12 cellular contexts compared by ENCODE assay signal in genomic region chr19:19649580-19649995, GRCh38. TPM values are rescaled to one million over a fixed set of nuclear protein-coding genes. Genes with fewer than 3 reads are reported as not detected.
"Had no signal": no experiment of that assay in that cellular context is flagged by ENCODE, and none has a peak within 500 bp of the region (broad histone marks: within the 10 kb centered on the region; RNA-seq: fewer than 3 reads in every experiment).

No MANE protein-coding gene starts in this region.

- H3K4me1 ChIP-seq: foreskin keratinocyte, upper lobe of left lung had no signal

- H3K27me3 Mint-ChIP-seq: naive thymus-derived CD8-positive, alpha-beta T cell; stimulated activated naive CD8-positive, alpha-beta T cell treated with anti-CD3 and anti-CD28 coated beads, Interleukin-15, Interleukin-2, amounts not matched to agents 100 ng/mL and 50 ng/mL, for 24 hours had no signal

- ATAC-seq: foreskin keratinocyte; left colon; mucosa of descending colon; naive thymus-derived CD8-positive, alpha-beta T cell had no signal

- H3K4me3 ChIP-seq: mucosa of descending colon, ovary, upper lobe of left lung had no signal

- H3K36me3 ChIP-seq: ovary had no signal

- H3K27ac ChIP-seq: foreskin keratinocyte, ovary, upper lobe of left lung had no signal

- H3K9me3 ChIP-seq: mucosa of descending colon, ovary, upper lobe of left lung had no signal

- DNase-seq: activated T-cell treated with anti-CD3 and anti-CD28 coated beads, Interleukin-2, amount 50 U/mL, for 48 hours; foreskin keratinocyte; left colon; mammary epithelial cell; mucosa of descending colon; naive thymus-derived CD8-positive, alpha-beta T cell; ovary; stimulated activated CD4-positive, alpha-beta T cell treated with anti-CD3 and anti-CD28 coated beads, Interleukin-2, amount 100 ng/mL, for 48 hours had no signal

- H3K27me3 ChIP-seq: foreskin keratinocyte, ovary, upper lobe of left lung had no signal

- H3K4me3 Mint-ChIP-seq: naive thymus-derived CD8-positive, alpha-beta T cell; stimulated activated naive CD8-positive, alpha-beta T cell treated with anti-CD3 and anti-CD28 coated beads, Interleukin-15, Interleukin-2, amounts not matched to agents 100 ng/mL and 50 ng/mL, for 24 hours; T-helper 1 cell treated with Interleukin-12 subunit alpha and Interleukin-12 subunit beta and Interleukin-4 antibody, amounts not matched to agents 30 μg/mL and 1 μg/mL, for 36 hours had no signal

- H3K9me3 Mint-ChIP-seq: naive thymus-derived CD8-positive, alpha-beta T cell; stimulated activated naive CD8-positive, alpha-beta T cell treated with anti-CD3 and anti-CD28 coated beads, Interleukin-15, Interleukin-2, amounts not matched to agents 100 ng/mL and 50 ng/mL, for 24 hours; T-helper 1 cell treated with Interleukin-12 subunit alpha and Interleukin-12 subunit beta and Interleukin-4 antibody, amounts not matched to agents 30 μg/mL and 1 μg/mL, for 36 hours had no signal

- H3K27ac Mint-ChIP-seq: stimulated activated naive CD8-positive, alpha-beta T cell treated with anti-CD3 and anti-CD28 coated beads, Interleukin-15, Interleukin-2, amounts not matched to agents 100 ng/mL and 50 ng/mL, for 24 hours; T-helper 1 cell treated with Interleukin-12 subunit alpha and Interleukin-12 subunit beta and Interleukin-4 antibody, amounts not matched to agents 30 μg/mL and 1 μg/mL, for 36 hours had no signal

RNA-seq across cellular contexts. Expression of gene PBX4, which starts 31.1 kb away (rescaled TPM):
- total RNA-seq: cardiac septum had no signal
